In the genomic region with DNA sequence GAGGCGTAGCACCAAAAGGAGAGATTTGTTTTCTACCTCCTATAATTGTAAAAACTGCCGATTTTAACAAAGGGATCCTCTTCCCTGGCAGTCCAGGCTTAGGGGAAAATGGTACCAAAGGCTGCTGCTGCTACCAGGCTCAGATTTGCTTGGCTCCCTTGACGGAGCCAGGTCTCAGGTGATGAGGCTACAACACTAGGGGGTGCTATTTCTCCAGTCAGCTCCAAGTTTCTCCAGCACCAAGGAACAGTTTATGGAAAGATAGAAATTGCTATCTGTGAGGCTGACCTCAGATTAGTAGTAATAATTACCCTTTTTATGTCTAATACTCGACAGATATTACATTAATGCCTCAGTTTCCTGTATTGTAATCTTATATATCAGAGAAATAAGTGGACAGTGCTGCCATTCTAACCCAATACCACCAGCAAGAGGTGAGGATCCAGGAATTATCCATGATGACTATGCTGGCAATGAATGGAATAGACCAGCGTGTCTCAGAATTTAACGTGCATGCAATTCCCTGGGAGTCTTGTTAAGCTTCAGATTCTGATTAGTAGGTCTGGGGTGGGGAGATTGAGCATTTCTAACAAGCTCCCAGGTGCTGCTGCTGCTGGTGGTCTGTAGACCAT, we compare ENCODE assay signal across 8 cellular contexts.
DNase-seq lines count a peak whose midpoint lies in the region; ATAC-seq lines count a peak whose summit lies in the region.

No MANE protein-coding gene starts in this region.

- H3K27ac ChIP-seq in iPS DF 6.9 (ENCODE audit: low read length) = no peak overlapping the region

- H3K27me3 ChIP-seq in iPS DF 6.9 (ENCODE audit: control insufficient read depth, insufficient read depth, low read length) = no peaks in the 10 kb centered on the region

- no peaks in the 10 kb centered on the region for H3K4me1 ChIP-seq in iPS DF 6.9 (ENCODE audit: control insufficient read depth, insufficient read depth, low read length)

- no peaks in the 10 kb centered on the region for H3K9me3 ChIP-seq in iPS DF 6.9 (ENCODE audit: control insufficient read depth, insufficient read depth, low read length)

- DNase-seq in DMS 273 (lab: John Stamatoyannopoulos, UW; ENCODE audit: unreplicated experiment) (peak; percentile 84), DMS 273 treated with DMSO at 0.1 percent for 48 hours (lab: John Stamatoyannopoulos, UW) (no peak), NCI-H774 (lab: John Stamatoyannopoulos, UW) (peak; percentile 15), astrocyte of the hippocampus (ENCODE audit: low read depth, low spot score) (peak; percentile 70), iPS DF 6.9 (ENCODE audit: low read depth, low spot score) (peak; percentile 63)
- DNase-seq in stimulated activated CD4-positive, alpha-beta T cell treated with anti-CD3 and anti-CD28 coated beads, Interleukin-4, amount 100 ng/mL, for 24 hours = peak; percentile 19

- WGBS in iPS DF 6.9 (ENCODE audit: insufficient coverage, insufficient read length) = no CpG with 5 or more reads among the region's 6 CpGs

- peak; percentile 67 for ATAC-seq in HG02642 (IDR thresholded peaks at IDR 0.05; ENCODE audit: poor library complexity, unreplicated experiment)
- ATAC-seq in HG02571 (IDR thresholded peaks at IDR 0.05; ENCODE audit: unreplicated experiment) = no peak

- H3K36me3 ChIP-seq in iPS DF 6.9 (ENCODE audit: control insufficient read depth, insufficient read depth, low read length) = no peaks in the 10 kb centered on the region

- no peak overlapping the region for H3K4me3 ChIP-seq in iPS DF 6.9 (ENCODE audit: low read length)
